Comparison of ENCODE assay signal across 8 cellular contexts in the genomic region with DNA sequence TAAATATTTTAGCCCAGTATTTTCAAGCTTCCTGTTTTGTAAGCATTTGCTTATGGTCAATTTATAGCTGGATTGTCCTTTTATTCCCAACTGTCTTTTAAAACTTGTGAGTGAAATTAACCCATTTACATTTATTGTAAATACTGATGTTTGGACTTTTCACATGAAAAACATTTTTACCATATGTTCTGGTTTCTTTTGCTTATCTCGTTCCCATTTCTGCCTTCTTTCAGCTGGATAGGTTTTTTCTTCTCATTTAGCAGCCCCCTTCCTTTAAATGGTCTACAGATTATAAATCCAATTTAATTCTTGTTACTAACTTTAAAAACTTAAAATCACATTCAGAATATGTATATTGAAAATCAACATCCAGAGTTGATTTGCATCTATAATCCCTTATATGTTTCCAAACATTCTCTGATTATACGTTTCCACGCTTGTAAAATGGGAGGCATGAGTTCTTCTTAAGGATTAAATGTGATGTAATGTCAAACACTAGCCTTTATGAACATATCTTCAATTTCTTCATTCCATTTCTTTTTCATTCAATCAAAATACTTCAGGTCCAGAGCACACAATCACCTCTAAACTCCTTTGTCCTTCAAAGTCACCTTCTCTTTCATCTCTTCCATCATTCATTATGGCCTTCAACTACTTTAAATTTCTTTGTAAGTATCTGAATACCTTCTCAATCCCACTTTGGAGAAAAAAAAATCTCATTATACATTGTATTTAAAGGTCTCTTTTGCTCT. TPM values are rescaled to one million over a fixed set of nuclear protein-coding genes. Genes with fewer than 3 reads are reported as not detected.
DNase-seq lines count a peak whose midpoint lies in the region; ATAC-seq and TF ChIP-seq lines count a peak whose summit lies in the region.

No MANE protein-coding gene starts in this region.

- no peak for ATAC-seq in HG03469 (IDR thresholded peaks at IDR 0.05; ENCODE audit: unreplicated experiment)

- peak overlapping the region; percentile 77 for H3K4me3 Mint-ChIP-seq in chondrocyte (ENCODE audit: unreplicated experiment)
- peak overlapping the region; percentile 97 for H3K4me3 Mint-ChIP-seq in neural crest cell

- TF ChIP-seq CTCF in C4-2B (conservative IDR thresholded peaks at IDR 0.05) (no peak), chondrocyte (IDR thresholded peaks at IDR 0.05) (no peak), neural crest cell (conservative IDR thresholded peaks at IDR 0.05) (no peak)

- H3K27ac ChIP-seq in C4-2B = peak overlapping the region; percentile 80

- H3K27me3 Mint-ChIP-seq in chondrocyte (ENCODE audit: low read depth) (no peaks in the 10 kb centered on the region), neural crest cell (ENCODE audit: low read depth) (peaks cover 13% of the 10 kb centered on the region)

- peak overlapping the region; percentile 100 for H3K27ac Mint-ChIP-seq in chondrocyte (ENCODE audit: unreplicated experiment)
- peak overlapping the region; percentile 100 for H3K27ac Mint-ChIP-seq in neural crest cell (ENCODE audit: unreplicated experiment)

- H3K4me1 Mint-ChIP-seq in chondrocyte (ENCODE audit: low read depth) = peaks cover 33% of the 10 kb centered on the region
- peaks cover 28% of the 10 kb centered on the region for H3K4me1 Mint-ChIP-seq in neural crest cell

- DNase-seq in MV-4-11 (lab: John Stamatoyannopoulos, UW) (peak; percentile 32), chondrocyte (ENCODE audit: low spot score) (no peak), neural crest cell (ENCODE audit: low read depth, low spot score) (no peak), HuH-7 (ENCODE audit: low spot score) (no peak), amygdala (lab: John Stamatoyannopoulos, UW) (no peak), hypothalamus (lab: John Stamatoyannopoulos, UW) (no peak)

- H3K36me3 Mint-ChIP-seq in chondrocyte (ENCODE audit: low read depth) (peaks cover 24% of the 10 kb centered on the region), neural crest cell (ENCODE audit: low read depth) (peaks cover 7% of the 10 kb centered on the region)

- H3K9me3 Mint-ChIP-seq in chondrocyte (ENCODE audit: low read depth) (peaks cover 21% of the 10 kb centered on the region), neural crest cell (peaks cover 9% of the 10 kb centered on the region)

RNA-seq across cellular contexts. Expression of a gene that starts 1.1 kb away (rescaled TPM):
- total RNA-seq in chondrocyte (31.3 to 49.3 TPM (median 47.7 TPM) in 3 replicates), neural crest cell (51.2 and 55.4 TPM in 2 replicates)
